In the genomic region with DNA sequence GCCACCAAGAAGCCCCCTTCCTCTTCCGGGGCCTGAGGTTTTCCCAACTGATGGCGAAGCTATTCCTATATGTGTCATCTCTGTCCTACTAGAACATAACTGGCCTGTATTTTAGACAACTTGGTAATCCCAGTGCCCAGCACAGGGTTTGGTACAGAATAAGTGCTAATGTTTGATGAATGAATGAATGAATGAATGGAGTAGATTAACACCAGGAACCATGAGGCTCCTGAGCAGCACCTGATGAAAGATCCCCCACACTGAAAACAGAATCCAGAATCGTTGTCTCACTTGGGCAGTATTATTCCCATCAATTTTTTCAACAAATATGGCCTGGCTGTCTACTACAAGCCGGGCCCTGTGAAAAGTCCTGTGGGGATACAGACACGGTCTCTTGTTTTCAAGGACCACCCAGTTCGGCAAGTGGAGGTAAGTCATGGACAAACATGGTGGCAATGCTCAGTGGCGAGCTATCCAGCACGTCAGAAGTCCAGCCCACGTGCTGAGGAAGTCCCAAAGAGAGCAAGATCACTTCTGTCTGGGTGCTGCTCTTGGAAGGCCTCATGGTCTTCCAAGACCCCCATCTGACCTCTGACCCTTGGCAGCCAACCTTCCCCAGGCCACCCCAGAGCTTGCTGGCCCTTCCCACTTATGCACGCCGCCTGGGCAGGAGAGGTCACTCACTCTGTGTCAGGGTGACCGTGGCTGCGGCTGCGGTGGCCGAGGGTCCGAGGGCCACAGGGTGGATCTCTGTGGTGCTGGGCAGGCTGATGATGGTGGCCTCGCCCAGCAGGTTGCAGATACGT, we compare ENCODE assay signal across 8 cellular contexts. TPM values are rescaled to one million over a fixed set of nuclear protein-coding genes. Genes with fewer than 3 reads are reported as not detected.
DNase-seq lines count a peak whose midpoint lies in the region; ATAC-seq and TF ChIP-seq lines count a peak whose summit lies in the region.

No MANE protein-coding gene starts in this region.

- no peaks in the 10 kb centered on the region for H3K27me3 ChIP-seq in GM23248 (replicated peaks; ENCODE audit: insufficient read depth)
- no peaks in the 10 kb centered on the region for H3K27me3 ChIP-seq in right atrium auricular region
- H3K27me3 ChIP-seq in skeletal muscle satellite cell (ENCODE audit: control insufficient read depth, insufficient read depth, low read length), result no peaks in the 10 kb centered on the region

- TF ChIP-seq CTCF in right atrium auricular region (IDR thresholded peaks at IDR 0.05) (no peak), omental fat pad (IDR thresholded peaks at IDR 0.05) (no peak)

- no peaks in the 10 kb centered on the region for H4K20me1 ChIP-seq in GM23248 (ENCODE audit: insufficient read depth)

- H3K4me2 ChIP-seq in GM23248 (ENCODE audit: unreplicated experiment) (peak overlapping the region; percentile 84), skeletal muscle satellite cell (ENCODE audit: low read length) (peak overlapping the region; percentile 92)

- H3K9me3 ChIP-seq in GM23248 (ENCODE audit: low read depth) (no peaks in the 10 kb centered on the region), T-helper 17 cell (ENCODE audit: control insufficient read depth, low read length, poor library complexity, severe bottlenecking) (no peaks in the 10 kb centered on the region), right atrium auricular region (no peaks in the 10 kb centered on the region), skeletal muscle satellite cell (replicated peaks; ENCODE audit: low read length) (no peaks in the 10 kb centered on the region)

- in situ Hi-C loops in GM23248 (cut with MboI), result no loop called here

- H3K79me2 ChIP-seq in GM23248 (ENCODE audit: insufficient read depth), result peaks cover 52% of the 10 kb centered on the region

- peak overlapping the region; percentile 78 for H3K4me3 ChIP-seq in GM23248
- peak overlapping the region; percentile 39 to 98 for H3K4me3 ChIP-seq in right atrium auricular region
- peak overlapping the region; percentile 72 for H3K4me3 ChIP-seq in skeletal muscle satellite cell (ENCODE audit: low read length)

- no peak overlapping the region for H3K27ac Mint-ChIP-seq in T-helper 17 cell

- H3K36me3 Mint-ChIP-seq in T-helper 17 cell (ENCODE audit: low read depth), result no peaks in the 10 kb centered on the region

- H3K9me2 ChIP-seq in GM23248 (ENCODE audit: insufficient read depth), result no peaks in the 10 kb centered on the region

- DNase-seq in GM23248 (no peak), T-helper 17 cell (no peak), right atrium auricular region (ENCODE audit: low spot score) (no peak), medulla oblongata (ENCODE audit: extremely low spot score) (no peak), omental fat pad (ENCODE audit: low spot score) (no peak)

- H3K36me3 ChIP-seq in GM23248 (ENCODE audit: low read depth) (no peaks in the 10 kb centered on the region), right atrium auricular region (peaks cover 8% of the 10 kb centered on the region), skeletal muscle satellite cell (ENCODE audit: insufficient read depth, low read length) (peaks cover 12% of the 10 kb centered on the region)

- H3F3A ChIP-seq in GM23248 (ENCODE audit: insufficient read depth), result peaks cover 11% of the 10 kb centered on the region

- H3K27me3 Mint-ChIP-seq in T-helper 17 cell, result no peaks in the 10 kb centered on the region

- H3K4me1 ChIP-seq in GM23248 (ENCODE audit: insufficient read depth) (peaks cover 21% of the 10 kb centered on the region), right atrium auricular region (peaks cover 0 to 37% of the 10 kb centered on the region in 2 donors), skeletal muscle satellite cell (ENCODE audit: control insufficient read depth, insufficient read depth, low read length) (peaks cover 23% of the 10 kb centered on the region)

- 95 to 97% methylated on average over 17 to 18 of the region's 18 CpGs for WGBS in GM23248 (ENCODE audit: low coverage in 1 of 2, low lambda C conversion rate in 2 of 2, missing lambda C conversion rate in 2 of 2), 2 experiments

- H3K9ac ChIP-seq in GM23248 (no peak overlapping the region), skeletal muscle satellite cell (ENCODE audit: low read depth, low read length) (peak overlapping the region; percentile 80)

- peaks cover 39% of the 10 kb centered on the region for H3K4me1 Mint-ChIP-seq in T-helper 17 cell

- peak overlapping the region; percentile 82 for H3K4me3 Mint-ChIP-seq in T-helper 17 cell

- ATAC-seq in T-helper 17 cell (no peak), HG03159 (IDR thresholded peaks at IDR 0.05; ENCODE audit: unreplicated experiment) (no peak), GM18867 (IDR thresholded peaks at IDR 0.05; ENCODE audit: unreplicated experiment) (no peak), omental fat pad (ENCODE audit: low FRiP score) (no peak)

- no peak overlapping the region for H3K27ac ChIP-seq in GM23248
- H3K27ac ChIP-seq in right atrium auricular region, result peak overlapping the region in 1 of 2 donors; percentile 99

- H2AFZ ChIP-seq in GM23248, result no peak overlapping the region

RNA-seq across cellular contexts. Expression of gene NAIF1, which starts 1.0 kb away (rescaled TPM):
- 5.6 and 9.5 TPM in 2 replicates for total RNA-seq in GM23248 (2014; rRNA removed; shearing (Covaris generic))
- 4.8 and 8.9 TPM in 2 replicates for polyA plus RNA-seq in GM23248 (2016; fragmentation: Nextera tagmentation; extraction: Ambion mirVana)
- total RNA-seq in T-helper 17 cell (10 to 100 TPM; 11.6 to 15.2 TPM), right atrium auricular region (1 to 10 TPM; 5.8 to 8.2 TPM), omental fat pad (10 to 100 TPM in 1 of 4 donors, 1 to 10 TPM in 3; 5.3 to 13.1 (median 6.7) TPM)
- total RNA-seq in skeletal muscle satellite cell (2012; rRNA removed), result 5.1 and 9.0 TPM in 2 replicates

RNA-seq across cellular contexts. Expression of gene SLC25A25, which starts 1.9 kb away (rescaled TPM):
- 17.6 and 20.2 TPM in 2 replicates for total RNA-seq in GM23248 (2014; rRNA removed; shearing (Covaris generic))
- polyA plus RNA-seq in GM23248 (2016; fragmentation: Nextera tagmentation; extraction: Ambion mirVana), result 7.5 and 8.2 TPM in 2 replicates
- total RNA-seq in T-helper 17 cell (10 to 100 TPM; 16.3 to 20.4 TPM), right atrium auricular region (10 to 100 TPM in 1 of 2 donors, 1 to 10 TPM in 1; 8.2 to 11.8 TPM), omental fat pad (100 to 1,000 TPM in 2 of 4 donors, 10 to 100 TPM in 2; 37.8 to 147 (median 102) TPM)
- 13.9 and 14.4 TPM in 2 replicates for total RNA-seq in skeletal muscle satellite cell (2012; rRNA removed)
